18 cellular contexts compared by ENCODE assay signal in the genomic region with DNA sequence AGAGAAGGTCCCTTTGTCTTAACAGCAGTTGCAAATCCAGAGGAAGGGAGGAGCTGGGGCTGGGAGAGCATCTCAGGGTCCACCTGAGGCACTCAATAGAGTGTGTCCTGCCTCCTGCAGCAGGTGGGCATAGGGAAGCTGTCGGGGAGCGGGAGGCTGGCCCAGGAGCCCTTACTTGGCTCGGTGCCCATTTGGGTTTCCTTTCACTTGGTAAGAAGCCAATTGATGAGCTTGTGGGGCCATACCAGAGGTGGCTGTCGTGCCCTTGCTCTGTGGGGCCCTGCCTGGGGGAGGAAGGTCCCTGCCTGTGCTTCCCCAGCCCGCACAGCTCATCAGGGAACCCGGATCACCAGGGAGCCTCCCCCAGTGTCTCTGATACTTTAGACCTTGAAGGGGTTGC.
DNase-seq lines count a peak whose midpoint lies in the region; ATAC-seq and TF ChIP-seq lines count a peak whose summit lies in the region.
"Had no signal": no experiment of that assay in that cellular context is flagged by ENCODE, and none has a peak within 500 bp of the region (broad histone marks: within the 10 kb centered on the region; RNA-seq: fewer than 3 reads in every experiment).

No MANE protein-coding gene starts in this region.

- no peaks in the 10 kb centered on the region for H3K79me2 ChIP-seq in osteoblast (ENCODE audit: insufficient read depth, low read length)

- H3K36me3 ChIP-seq in osteoblast (ENCODE audit: insufficient read depth, low read length), result no peaks in the 10 kb centered on the region
- H3K36me3 ChIP-seq: BE2C had no signal

- H3K4me3 ChIP-seq in GM12865 (ENCODE audit: low read depth, low read length), result no peak overlapping the region
- H3K4me3 ChIP-seq in osteoblast (ENCODE audit: insufficient read depth, low read length), result no peak overlapping the region
- H3K4me3 ChIP-seq: dorsolateral prefrontal cortex, tibial artery had no signal

- H3K4me2 ChIP-seq in osteoblast (ENCODE audit: insufficient read depth, low read length), result no peak overlapping the region

- H2AFZ ChIP-seq in osteoblast (ENCODE audit: low read length), result no peak overlapping the region

- in situ Hi-C loops in G401 (cut with HindIII; ENCODE audit: low sequenced_read_pairs), result no loop called here

- no peaks in the 10 kb centered on the region for H3K4me1 ChIP-seq in osteoblast (ENCODE audit: insufficient read depth, low read length)
- H3K4me1 ChIP-seq: BE2C, tibial artery had no signal

- no peaks in the 10 kb centered on the region for H4K20me1 ChIP-seq in osteoblast (ENCODE audit: insufficient read depth, low read length)

- no peak for ATAC-seq in esophagus mucosa

- TF ChIP-seq CTCF in GM12865 (IDR thresholded peaks at IDR 0.05; ENCODE audit: insufficient read depth, low read depth, low read length, missing control alignments), result no peak
- TF ChIP-seq CTCF in osteoblast (IDR thresholded peaks at IDR 0.05; ENCODE audit: extremely low read depth, low read depth, low read length), result no peak

- H3K27ac ChIP-seq in osteoblast (ENCODE audit: low read depth, low read length), result no peak overlapping the region
- H3K27ac ChIP-seq: tibial artery had no signal

- no peaks in the 10 kb centered on the region for H3K9me3 ChIP-seq in osteoblast (ENCODE audit: low read depth, low read length)
- H3K9me3 ChIP-seq: BE2C, tibial artery had no signal

- peak; percentile 32 for DNase-seq in NCI-H748 (lab: John Stamatoyannopoulos, UW; ENCODE audit: unreplicated experiment)
- DNase-seq in NCI-H748 treated with DMSO at 0.1 percent for 48 hours (lab: John Stamatoyannopoulos, UW), result no peak
- DNase-seq in GM12865 (ENCODE audit: low read depth), result peak; percentile 5
- peak; percentile 38 for DNase-seq in NCI-H510A treated with DMSO at 0.1 percent for 48 hours (lab: John Stamatoyannopoulos, UW)
- DNase-seq in osteoblast (ENCODE audit: insufficient read length, low spot score, missing footprints), result peak; percentile 62
- no peak for DNase-seq in retina
- DNase-seq in G401 (ENCODE audit: low spot score), result no peak
- DNase-seq: activated CD4-positive, alpha-beta T cell treated with anti-CD3 and anti-CD28 coated beads for 1 hour; activated T-cell treated with anti-CD3 and anti-CD28 coated beads for 4 hours; BE2C; DND-41; HCEC 1CT; naive B cell; NCI-H82; T-helper 2 cell had no signal

- H3K27me3 ChIP-seq in osteoblast (ENCODE audit: insufficient read depth, low read length), result peaks cover 21% of the 10 kb centered on the region
- H3K27me3 ChIP-seq: BE2C, dorsolateral prefrontal cortex, tibial artery had no signal

Comparison
In these comparisons a context has a peak if more than half of its experiments do, and no peak if none do; other contexts are left out.
1. DNase-seq: peak in NCI-H748 (single experiment), GM12865 (single experiment), NCI-H510A treated with DMSO at 0.1 percent for 48 hours (single experiment) and osteoblast (single experiment); none in NCI-H748 treated with DMSO at 0.1 percent for 48 hours (single experiment), retina (single experiment) and G401 (single experiment).